ENCODE assay signal across 25 cellular contexts in genomic region chr1:5856246-5856815, GRCh38.
DNase-seq lines count a peak whose midpoint lies in the region; ATAC-seq, FAIRE-seq and TF ChIP-seq lines count a peak whose summit lies in the region.
"Had no signal": no experiment of that assay in that cellular context is flagged by ENCODE, and none has a peak within 500 bp of the region (broad histone marks: within the 10 kb centered on the region; RNA-seq: fewer than 3 reads in every experiment).

No MANE protein-coding gene starts in this region.

- no peak overlapping the region for H3K27ac Mint-ChIP-seq in natural killer cell
- H3K27ac Mint-ChIP-seq: activated naive CD4-positive, alpha-beta T cell treated with anti-CD3 and anti-CD28 coated beads for 36 hours; dendritic cell treated with granulocyte-macrophage colony-stimulating factor and Interleukin-4, amounts not matched to agents 40 ng/mL and 50 ng/mL, for 4 days; IgD-negative memory B cell; nephron had no signal

- H3K23me2 ChIP-seq in H1 (ENCODE audit: low read depth, low read length), result no peaks in the 10 kb centered on the region

- no peak overlapping the region for H2AFZ ChIP-seq in H1 (ENCODE audit: low read length)

- POLR2A ChIA-PET in H1 (lab: Charles Lee; ENCODE audit: partially characterized antibody), result interaction anchor here (1.6 to 2.7 kb wide), 2 partner anchors 11 to 24 kb away, joined by 4 to 7 read pairs; no protein-coding TSS in a partner anchor

- peaks cover 15% of the 10 kb centered on the region for H3K36me3 ChIP-seq in SJSA1
- H3K36me3 ChIP-seq in H1 (ENCODE audit: control insufficient read depth in 2 of 4, insufficient read depth in 4 of 4, low read length in 3 of 4), result no peaks in the 10 kb centered on the region
- H3K36me3 ChIP-seq in mesendoderm (ENCODE audit: control insufficient read depth, insufficient read depth, low read length), result no peaks in the 10 kb centered on the region
- H3K36me3 ChIP-seq: uterus had no signal

- no peaks in the 10 kb centered on the region for H3K27me3 ChIP-seq in SJSA1 (replicated peaks)
- H3K27me3 ChIP-seq in H1 (replicated peaks in 1 of 4; ENCODE audit: control insufficient read depth in 3 of 4, extremely low read depth in 1 of 4, insufficient read depth in 3 of 4, low read length in 3 of 4), result no peaks in the 10 kb centered on the region
- no peaks in the 10 kb centered on the region for H3K27me3 ChIP-seq in mesendoderm (ENCODE audit: insufficient read depth, low read length, poor library complexity)
- H3K27me3 ChIP-seq: uterus had no signal

- H3K56ac ChIP-seq in H1 (replicated peaks; ENCODE audit: insufficient read length, low read depth, low read length) (no peak overlapping the region), mesendoderm (ENCODE audit: low read length) (no peak overlapping the region)

- no peak overlapping the region for H3K14ac ChIP-seq in H1 (ENCODE audit: insufficient read length)

- no peak overlapping the region for H3K4me3 Mint-ChIP-seq in natural killer cell
- H3K4me3 Mint-ChIP-seq: activated naive CD4-positive, alpha-beta T cell treated with anti-CD3 and anti-CD28 coated beads for 36 hours; brain; dendritic cell treated with granulocyte-macrophage colony-stimulating factor and Interleukin-4, amounts not matched to agents 40 ng/mL and 50 ng/mL, for 4 days; IgD-negative memory B cell; nephron had no signal

- H3K9me3 ChIP-seq in SJSA1 (replicated peaks) (no peaks in the 10 kb centered on the region), H1 (ENCODE audit: insufficient read depth in 2 of 2, low read depth in 1 of 2, low read length in 1 of 2) (no peaks in the 10 kb centered on the region; a peak in 1 of 4 replicates)
- H3K9me3 ChIP-seq: psoas muscle, uterus had no signal

- no peaks in the 10 kb centered on the region for H3K9me3 Mint-ChIP-seq in natural killer cell
- H3K9me3 Mint-ChIP-seq: activated naive CD4-positive, alpha-beta T cell treated with anti-CD3 and anti-CD28 coated beads for 36 hours; dendritic cell treated with granulocyte-macrophage colony-stimulating factor and Interleukin-4, amounts not matched to agents 40 ng/mL and 50 ng/mL, for 4 days had no signal

- H3K23ac ChIP-seq in H1 (ENCODE audit: insufficient read length) (no peak overlapping the region), mesendoderm (ENCODE audit: low read length) (no peak overlapping the region)

- TF ChIP-seq POLR2A in H54 (IDR thresholded peaks at IDR 0.05; ENCODE audit: low read depth, low read length) (no peak), H1 (IDR thresholded peaks at IDR 0.05; ENCODE audit: control extremely low read depth in 1 of 2, low read depth in 2 of 2, low read length in 2 of 2) (no peak)

- H3K4me1 Mint-ChIP-seq in natural killer cell, result no peaks in the 10 kb centered on the region
- H3K4me1 Mint-ChIP-seq: IgD-negative memory B cell, nephron had no signal

- CTCF ChIA-PET in H1 (lab: Charles Lee; ENCODE audit: partially characterized antibody), result interaction anchor here (1.7 to 2.1 kb wide), 2 partner anchors 9 to 59 kb away, joined by 5 to 11 read pairs; no protein-coding TSS in a partner anchor

- no peaks in the 10 kb centered on the region for H4K20me1 ChIP-seq in H1 (replicated peaks in 1 of 2; ENCODE audit: control insufficient read depth in 1 of 2, insufficient read depth in 2 of 2, low read length in 2 of 2)

- TF ChIP-seq CTCF in H1 (IDR thresholded peaks at IDR 0.05; ENCODE audit: control extremely low read depth in 1 of 3, insufficient read depth in 1 of 3, low read depth in 1 of 3, low read length in 3 of 3) (no peak), natural killer cell (IDR thresholded peaks at IDR 0.05) (no peak)

- peak overlapping the region; percentile 87 for H3K27ac ChIP-seq in SJSA1
- no peak overlapping the region for H3K27ac ChIP-seq in H1 (ENCODE audit: low read depth, low read length)
- H3K27ac ChIP-seq in mesendoderm (ENCODE audit: low read depth, low read length), result no peak overlapping the region
- H3K27ac ChIP-seq: psoas muscle, uterus, VCaP had no signal

- no peak overlapping the region for H4K5ac ChIP-seq in H1 (ENCODE audit: insufficient read length, low read depth, low read length)
- H4K5ac ChIP-seq in mesendoderm (ENCODE audit: low read length), result no peak overlapping the region

- no peak for TF ChIP-seq RAD21 in H1 (IDR thresholded peaks at IDR 0.05 in 1 of 2, conservative IDR thresholded peaks at IDR 0.05 in 1 of 2; ENCODE audit: low read depth in 2 of 2, low read length in 2 of 2)

- FAIRE-seq in H54 (lab: Jason Lieb, UNC) (no peak), H1 (lab: Jason Lieb, UNC) (no peak)
- FAIRE-seq: G401.6, GM12878 had no signal

- no peak overlapping the region for H3K4ac ChIP-seq in H1 (replicated peaks; ENCODE audit: insufficient read length, low read depth, low read length)
- no peak overlapping the region for H3K4ac ChIP-seq in mesendoderm (ENCODE audit: low read depth, low read length)

- H3K18ac ChIP-seq in H1 (ENCODE audit: extremely low read depth, low read length) (no peak overlapping the region), mesendoderm (ENCODE audit: low read length) (no peak overlapping the region)

- intact Hi-C loops in natural killer cell (cut with micrococcal nuclease), result no loop called here

- 84% methylated on average over 16 of the region's 16 CpGs; no CpG with 5 or more reads in 1 of the 2 experiments for WGBS in H1 (ENCODE audit: extremely low coverage in 1 of 2, insufficient coverage in 1 of 2, insufficient read length in 1 of 2, insufficient replicate concordance in 2 of 2, low coverage in 1 of 2, low lambda C conversion rate in 2 of 2, missing lambda C conversion rate in 1 of 2), 2 experiments
- WGBS in mesendoderm (ENCODE audit: extremely low coverage, insufficient coverage, low lambda C conversion rate), result no CpG with 5 or more reads among the region's 16 CpGs

- DNase-seq in H54 (ENCODE audit: insufficient read length, low spot score) (peak; percentile 40), SJSA1 (ENCODE audit: low read depth in 1 of 2, low spot score in 2 of 2) (peak; percentile 89 to 92), H1 (ENCODE audit: low read depth in 1 of 2, low spot score in 2 of 2) (no peak), mesendoderm (peak; percentile 83), COR-L47 (lab: John Stamatoyannopoulos, UW) (no peak), natural killer cell (no peak)
- DNase-seq: activated CD4-positive, alpha-beta T cell treated with anti-CD3 and anti-CD28 coated beads, Interleukin-2, amount 50 U/mL, for 4 hours; activated naive CD4-positive, alpha-beta T cell treated with anti-CD3 and anti-CD28 coated beads for 36 hours; NCI-H2081; NCI-H510A treated with DMSO at 0.1 percent for 48 hours; psoas muscle; SHP77 treated with DMSO at 0.1 percent for 48 hours; stimulated activated CD8-positive, alpha-beta memory T cell treated with anti-CD3 and anti-CD28 coated beads, Interleukin-4, amount 100 ng/mL, for 48 hours; uterus had no signal

- H2BK5ac ChIP-seq in H1 (ENCODE audit: low read depth, low read length), result no peak overlapping the region
- H2BK5ac ChIP-seq in mesendoderm (ENCODE audit: low read length), result no peak overlapping the region

- TF ChIP-seq EP300 in H1 (IDR thresholded peaks at IDR 0.05; ENCODE audit: borderline replicate concordance in 1 of 2, low read depth in 2 of 2, low read length in 2 of 2), result no peak

- H2BK15ac ChIP-seq in H1 (ENCODE audit: low read length) (no peak overlapping the region), mesendoderm (replicated peaks; ENCODE audit: low read depth) (no peak overlapping the region)

- no peak overlapping the region for H3K9ac ChIP-seq in H1 (replicated peaks in 1 of 4; ENCODE audit: extremely low read depth in 1 of 4, low read depth in 3 of 4, low read length in 3 of 4)
- no peak overlapping the region for H3K9ac ChIP-seq in mesendoderm (ENCODE audit: low read length)

- H2BK120ac ChIP-seq in H1 (replicated peaks; ENCODE audit: low read depth, low read length), result no peak overlapping the region
- no peak overlapping the region for H2BK120ac ChIP-seq in mesendoderm (ENCODE audit: low read depth, low read length)

- no peaks in the 10 kb centered on the region for H3K36me3 Mint-ChIP-seq in natural killer cell
- H3K36me3 Mint-ChIP-seq: IgD-negative memory B cell had no signal

- H2BK12ac ChIP-seq in H1 (ENCODE audit: low read depth, low read length), result 0 out of 2 replicates have a peak overlapping the region, but pooled peaks have one; percentile 9

- H3K4me2 ChIP-seq in H1 (ENCODE audit: insufficient read depth in 1 of 2, low read depth in 2 of 2, low read length in 2 of 2), result no peak overlapping the region
- H3K4me2 ChIP-seq in mesendoderm (ENCODE audit: low read length), result no peak overlapping the region

- H3K79me2 ChIP-seq in H1 (ENCODE audit: control insufficient read depth in 1 of 2, insufficient read depth in 2 of 2, low read length in 2 of 2) (no peaks in the 10 kb centered on the region), mesendoderm (ENCODE audit: control insufficient read depth, insufficient read depth, low read length) (no peaks in the 10 kb centered on the region)

- H3K79me1 ChIP-seq in H1 (ENCODE audit: low read depth, low read length), result no peaks in the 10 kb centered on the region
- H3K79me1 ChIP-seq in mesendoderm (ENCODE audit: low read length), result no peaks in the 10 kb centered on the region

- no peak for ATAC-seq in HG02759 (IDR thresholded peaks at IDR 0.05; ENCODE audit: unreplicated experiment)
- no peak for ATAC-seq in HG03432 (IDR thresholded peaks at IDR 0.05; ENCODE audit: unreplicated experiment)
- no peak for ATAC-seq in natural killer cell
- ATAC-seq: esophagus mucosa, GM12878, psoas muscle had no signal

- H4K91ac ChIP-seq in H1 (replicated peaks; ENCODE audit: insufficient read length, low read length), result no peak overlapping the region

- H4K8ac ChIP-seq in H1 (ENCODE audit: extremely low read depth, insufficient read depth, low read length) (no peak overlapping the region), mesendoderm (ENCODE audit: low read depth, low read length) (no peak overlapping the region)

- H3K4me3 ChIP-seq in SJSA1 (no peak overlapping the region), H1 (ENCODE audit: extremely low read depth in 1 of 4, insufficient read depth in 2 of 4, low read depth in 3 of 4, low read length in 4 of 4) (no peak overlapping the region), mesendoderm (ENCODE audit: low read length) (no peak overlapping the region)
- H3K4me3 ChIP-seq: GM12878, lung, psoas muscle, uterus had no signal

- no peak overlapping the region for H2BK20ac ChIP-seq in H1 (ENCODE audit: low read length)

- H3K4me1 ChIP-seq in SJSA1 (replicated peaks) (peaks cover 69% of the 10 kb centered on the region), H1 (replicated peaks in 1 of 4; ENCODE audit: control insufficient read depth in 3 of 4, insufficient read depth in 4 of 4, low read length in 3 of 4) (peaks cover 0 to 3% (median 0%) of the 10 kb centered on the region in 4 experiments; a peak in 2 of 7 replicates), mesendoderm (ENCODE audit: control insufficient read depth, low read depth, low read length) (no peaks in the 10 kb centered on the region)
- H3K4me1 ChIP-seq: psoas muscle, uterus had no signal

- no peaks in the 10 kb centered on the region for H3K27me3 Mint-ChIP-seq in natural killer cell (ENCODE audit: low read depth in 2 of 2)
- H3K27me3 Mint-ChIP-seq: brain; dendritic cell treated with granulocyte-macrophage colony-stimulating factor and Interleukin-4, amounts not matched to agents 40 ng/mL and 50 ng/mL, for 4 days had no signal

- H2AK5ac ChIP-seq in H1 (ENCODE audit: low read depth, low read length), result no peak overlapping the region
- H2AK5ac ChIP-seq in mesendoderm (ENCODE audit: low read length), result no peak overlapping the region

Comparison
In these comparisons a context has a peak if more than half of its experiments do, and no peak if none do; other contexts are left out.
1. DNase-seq: peak in H54 (single experiment), SJSA1 (2 of 2) and mesendoderm (single experiment); none in H1 (0 of 2), COR-L47 (single experiment) and natural killer cell (single experiment).